Comparison of ENCODE assay signal across 10 cellular contexts in the genomic region with DNA sequence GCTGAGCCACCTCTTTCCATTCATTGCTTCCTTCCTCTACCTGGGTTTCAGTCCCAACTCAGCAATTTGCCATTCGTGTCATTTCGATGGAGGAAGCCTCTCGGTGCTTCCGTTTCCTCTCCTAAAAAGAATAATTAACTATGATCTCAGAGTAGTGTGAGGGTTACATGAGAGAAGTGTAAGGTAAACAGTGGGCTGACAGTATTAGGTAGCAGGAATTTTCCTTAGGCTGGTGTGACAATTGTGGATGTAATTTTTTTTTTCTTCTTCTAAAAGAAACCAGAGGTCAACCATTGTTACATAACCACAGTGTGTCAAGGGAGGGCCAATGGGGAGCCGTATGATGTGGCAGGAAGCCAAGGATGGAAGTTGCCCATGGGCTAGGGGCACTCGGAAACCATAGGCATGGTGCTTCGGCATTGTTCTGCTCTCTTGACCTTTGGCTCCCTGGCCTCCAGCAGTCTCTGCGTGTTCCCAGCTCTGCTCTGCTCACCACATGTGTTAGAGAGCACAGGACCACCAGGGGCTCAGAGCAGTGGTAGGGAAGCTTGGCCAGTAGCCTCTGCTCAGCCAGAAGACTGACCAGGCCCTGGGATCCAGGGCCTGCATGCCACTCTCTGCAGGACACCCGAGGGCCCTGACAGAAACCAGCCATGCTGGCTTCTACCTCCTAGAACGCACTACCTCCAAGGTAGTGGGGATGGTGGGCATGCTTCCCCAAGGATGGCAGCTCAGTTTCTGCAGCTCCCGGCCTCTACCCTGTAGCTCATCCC. TPM values are rescaled to one million over a fixed set of nuclear protein-coding genes. Genes with fewer than 3 reads are reported as not detected.
DNase-seq lines count a peak whose midpoint lies in the region; ATAC-seq, FAIRE-seq and TF ChIP-seq lines count a peak whose summit lies in the region.
"Had no signal": no experiment of that assay in that cellular context is flagged by ENCODE, and none has a peak within 500 bp of the region (broad histone marks: within the 10 kb centered on the region; RNA-seq: fewer than 3 reads in every experiment).

No MANE protein-coding gene starts in this region.

- intact Hi-C loops in gastrocnemius medialis (cut with DNase I; ENCODE audit: low total_unique reads): loop anchor here (5.0 kb wide), 1 partner anchor 132 kb away; a partner anchor contains a TSS

- H2BK20ac ChIP-seq in H1 (ENCODE audit: low read length): peak overlapping the region; percentile 88; the same call in 1 of the 2 replicates

- H2AK5ac ChIP-seq in H1 (ENCODE audit: low read depth, low read length): no peak overlapping the region; the same call in 1 of the 2 replicates

- H3K14ac ChIP-seq in H1 (ENCODE audit: insufficient read length): no peak overlapping the region

- H3K36me3 ChIP-seq in H1 (ENCODE audit: control insufficient read depth in 2 of 4, insufficient read depth in 4 of 4, low read length in 3 of 4) (peaks cover 0 to 17% (median 7%) of the 10 kb centered on the region in 4 experiments; a peak in 3 of 8 replicates), gastrocnemius medialis (no peaks in the 10 kb centered on the region)

- no peak overlapping the region for H3K27ac Mint-ChIP-seq in activated naive CD4-positive, alpha-beta T cell treated with anti-CD3 and anti-CD28 coated beads, Interleukin-2, amount 50 U/mL, for 24 hours
- H3K27ac Mint-ChIP-seq in type B pancreatic cell: no peak overlapping the region

- TF ChIP-seq EP300 in H1 (IDR thresholded peaks at IDR 0.05; ENCODE audit: borderline replicate concordance in 1 of 2, low read depth in 2 of 2, low read length in 2 of 2): no peak

- H2BK15ac ChIP-seq in H1 (ENCODE audit: low read length): 0 out of 2 replicates have a peak overlapping the region, but pooled peaks have one; percentile 75

- peak overlapping the region; percentile 77 for H2AFZ ChIP-seq in H1 (ENCODE audit: low read length)

- no peak overlapping the region for H3K9ac ChIP-seq in H1 (replicated peaks in 1 of 4; ENCODE audit: extremely low read depth in 1 of 4, low read depth in 3 of 4, low read length in 3 of 4)

- H3K23ac ChIP-seq in H1 (ENCODE audit: insufficient read length): no peak overlapping the region

- POLR2A ChIA-PET in H1 (lab: Charles Lee; ENCODE audit: partially characterized antibody): interaction anchor here (1.0 to 2.6 kb wide), 4 partner anchors 11 to 55 kb away, joined by 3 to 7 read pairs (median 4); a partner anchor contains a TSS

- peak overlapping the region; percentile 33 for H4K5ac ChIP-seq in H1 (ENCODE audit: insufficient read length, low read depth, low read length)

- H4K8ac ChIP-seq in H1 (ENCODE audit: extremely low read depth, insufficient read depth, low read length): peak overlapping the region; percentile 62

- CTCF ChIA-PET in H1 (lab: Charles Lee; ENCODE audit: partially characterized antibody): interaction anchor here (0.5 to 3.9 kb wide), 12 partner anchors 12 to 1856 kb away, joined by 3 to 32 read pairs (median 3); a partner anchor contains a TSS

- H3K4me1 Mint-ChIP-seq in activated naive CD4-positive, alpha-beta T cell treated with anti-CD3 and anti-CD28 coated beads, Interleukin-2, amount 50 U/mL, for 24 hours: peaks cover 32% of the 10 kb centered on the region
- peaks cover 32% of the 10 kb centered on the region for H3K4me1 Mint-ChIP-seq in type B pancreatic cell (ENCODE audit: unreplicated experiment)

- H3K27ac ChIP-seq in H1 (ENCODE audit: low read depth, low read length) (no peak overlapping the region), gastrocnemius medialis (no peak overlapping the region)

- no peaks in the 10 kb centered on the region for H3K79me1 ChIP-seq in H1 (ENCODE audit: low read depth, low read length)

- H3K9me3 Mint-ChIP-seq in activated naive CD4-positive, alpha-beta T cell treated with anti-CD3 and anti-CD28 coated beads, Interleukin-2, amount 50 U/mL, for 24 hours: no peaks in the 10 kb centered on the region
- no peaks in the 10 kb centered on the region for H3K9me3 Mint-ChIP-seq in type B pancreatic cell

- H3K4ac ChIP-seq in H1 (replicated peaks; ENCODE audit: insufficient read length, low read depth, low read length): no peak overlapping the region

- H3K36me3 Mint-ChIP-seq in activated naive CD4-positive, alpha-beta T cell treated with anti-CD3 and anti-CD28 coated beads, Interleukin-2, amount 50 U/mL, for 24 hours: no peaks in the 10 kb centered on the region
- peaks cover 5% of the 10 kb centered on the region for H3K36me3 Mint-ChIP-seq in type B pancreatic cell

- TF ChIP-seq RAD21 in H1 (IDR thresholded peaks at IDR 0.05 in 1 of 2, conservative IDR thresholded peaks at IDR 0.05 in 1 of 2; ENCODE audit: low read depth in 2 of 2, low read length in 2 of 2): no peak

- TF ChIP-seq POLR2A in H1 (IDR thresholded peaks at IDR 0.05; ENCODE audit: control extremely low read depth in 1 of 2, low read depth in 2 of 2, low read length in 2 of 2) (no peak), gastrocnemius medialis (IDR thresholded peaks at IDR 0.05) (no peak)

- H3K27me3 Mint-ChIP-seq in activated naive CD4-positive, alpha-beta T cell treated with anti-CD3 and anti-CD28 coated beads, Interleukin-2, amount 50 U/mL, for 24 hours: no peaks in the 10 kb centered on the region
- H3K27me3 Mint-ChIP-seq in type B pancreatic cell: no peaks in the 10 kb centered on the region

- peak overlapping the region; percentile 0 for H3K56ac ChIP-seq in H1 (replicated peaks; ENCODE audit: insufficient read length, low read depth, low read length)

- 89% methylated on average over 11 of the region's 11 CpGs; no CpG with 5 or more reads in 1 of the 2 experiments for WGBS in H1 (ENCODE audit: extremely low coverage in 1 of 2, insufficient coverage in 1 of 2, insufficient read length in 1 of 2, insufficient replicate concordance in 2 of 2, low coverage in 1 of 2, low lambda C conversion rate in 2 of 2, missing lambda C conversion rate in 1 of 2), 2 experiments

- H3K9me3 ChIP-seq in H1 (ENCODE audit: insufficient read depth in 2 of 2, low read depth in 1 of 2, low read length in 1 of 2) (no peaks in the 10 kb centered on the region), gastrocnemius medialis (no peaks in the 10 kb centered on the region)

- H3K27me3 ChIP-seq in H1 (replicated peaks in 1 of 4; ENCODE audit: control insufficient read depth in 3 of 4, extremely low read depth in 1 of 4, insufficient read depth in 3 of 4, low read length in 3 of 4) (no peaks in the 10 kb centered on the region), gastrocnemius medialis (peaks cover 0 to 10% (median 5%) of the 10 kb centered on the region in 3 donors)

- H2BK120ac ChIP-seq in H1 (replicated peaks; ENCODE audit: low read depth, low read length): no peak overlapping the region

- H3K79me2 ChIP-seq in H1 (ENCODE audit: control insufficient read depth in 1 of 2, insufficient read depth in 2 of 2, low read length in 2 of 2): peaks cover 0 to 24% of the 10 kb centered on the region in 2 experiments; a peak in 2 of 4 replicates

- no peak for FAIRE-seq in H1 (lab: Jason Lieb, UNC)

- H4K20me1 ChIP-seq in H1 (replicated peaks in 1 of 2; ENCODE audit: control insufficient read depth in 1 of 2, insufficient read depth in 2 of 2, low read length in 2 of 2): peaks cover 3% of the 10 kb centered on the region in 2 experiments

- DNase-seq in activated naive CD4-positive, alpha-beta T cell treated with Interleukin-2 at 50 U/mL for 16 hours: no peak
- DNase-seq in NOMO-1 treated with dmso at 0.1 percent for 144 hours (lab: John Stamatoyannopoulos, UW; ENCODE audit: unreplicated experiment) (peak; percentile 27), H1 (ENCODE audit: low read depth in 1 of 2, low spot score in 2 of 2) (no peak), type B pancreatic cell (ENCODE audit: extremely low spot score, unreplicated experiment) (peak; percentile 62), gastrocnemius medialis (no peak)
- DNase-seq: hypothalamus, NCI-H187 treated with DMSO at 0.1 percent for 48 hours had no signal

- ATAC-seq in gastrocnemius medialis (no peak), HG03521 (IDR thresholded peaks at IDR 0.05; ENCODE audit: unreplicated experiment) (no peak), GM18517 (IDR thresholded peaks at IDR 0.05; ENCODE audit: unreplicated experiment) (no peak)

- peak overlapping the region; percentile 84; the same call in 1 of the 2 replicates for H2BK5ac ChIP-seq in H1 (ENCODE audit: low read depth, low read length)

- in situ Hi-C loops in gastrocnemius medialis (cut with MboI; ENCODE audit: low sequenced_read_pairs in 4 of 4): loop anchor here in 1 of 4 donors (10.0 kb wide), 1 partner anchor 115 kb away; a partner anchor contains a TSS

- no peak overlapping the region for H3K18ac ChIP-seq in H1 (ENCODE audit: extremely low read depth, low read length)

- H3K23me2 ChIP-seq in H1 (ENCODE audit: low read depth, low read length): peaks cover 5% of the 10 kb centered on the region

- H3K4me3 Mint-ChIP-seq in activated naive CD4-positive, alpha-beta T cell treated with anti-CD3 and anti-CD28 coated beads, Interleukin-2, amount 50 U/mL, for 24 hours: peak overlapping the region; percentile 73
- peak overlapping the region; percentile 31 for H3K4me3 Mint-ChIP-seq in type B pancreatic cell

- peak overlapping the region; percentile 41; the same call in 1 of the 2 replicates for H2BK12ac ChIP-seq in H1 (ENCODE audit: low read depth, low read length)

- TF ChIP-seq CTCF in H1 (IDR thresholded peaks at IDR 0.05; ENCODE audit: control extremely low read depth in 1 of 3, insufficient read depth in 1 of 3, low read depth in 1 of 3, low read length in 3 of 3) (no peak), type B pancreatic cell (conservative IDR thresholded peaks at IDR 0.05) (peak; percentile 37), gastrocnemius medialis (IDR thresholded peaks at IDR 0.05 in 4 of 5, conservative IDR thresholded peaks at IDR 0.05 in 1 of 5) (no peak)

- H4K91ac ChIP-seq in H1 (replicated peaks; ENCODE audit: insufficient read length, low read length): peak overlapping the region; percentile 78

- H3K4me2 ChIP-seq in H1 (ENCODE audit: insufficient read depth in 1 of 2, low read depth in 2 of 2, low read length in 2 of 2): no peak overlapping the region; a peak in 1 of 4 replicates

- H3K4me1 ChIP-seq in H1 (replicated peaks in 1 of 4; ENCODE audit: control insufficient read depth in 3 of 4, insufficient read depth in 4 of 4, low read length in 3 of 4): peaks cover 2 to 16% (median 7%) of the 10 kb centered on the region in 4 experiments
- peaks cover 12 to 18% of the 10 kb centered on the region in 2 donors for H3K4me1 ChIP-seq in gastrocnemius medialis

- H3K4me3 ChIP-seq in H1 (ENCODE audit: extremely low read depth in 1 of 4, insufficient read depth in 2 of 4, low read depth in 3 of 4, low read length in 4 of 4) (no peak overlapping the region), gastrocnemius medialis (no peak overlapping the region)

RNA-seq across cellular contexts. Expression of a gene that starts 2.0 kb away (rescaled TPM):
- 276 and 291 TPM in 2 replicates for total RNA-seq in H1 (2021; fragmentation: NEBNext Ultra II Directional; extraction: Animal tissue kit (Norgen Biotek cat#: 25700))
- polyA plus RNA-seq in H1 (2011; rRNA removed): 40.6 and 83.1 TPM in 2 replicates
- polyA plus RNA-seq in H1 (2011; cell fraction: cytosol; rRNA removed): 99.6 TPM
- polyA plus RNA-seq in H1 (2011; cell fraction: nucleus; rRNA removed): 30.5 TPM
- 83.9 to 176 TPM (median 103 TPM) in 4 replicates for polyA plus RNA-seq in H1 (2012, experiment 1 of 2)
- 14.8 TPM for polyA plus RNA-seq in H1 (2012, experiment 2 of 2)
- polyA plus RNA-seq in H1 (2013, experiment 1 of 2): 148 TPM
- 143 TPM for polyA plus RNA-seq in H1 (2013, experiment 2 of 2)
- polyA minus RNA-seq in H1 (2011; rRNA and poly(A)+ RNA removed): 77.8 and 118 TPM in 2 replicates
- polyA minus RNA-seq in H1 (2011; cell fraction: cytosol; rRNA and poly(A)+ RNA removed): 70.7 TPM
- polyA minus RNA-seq in H1 (2011; cell fraction: nucleus; rRNA and poly(A)+ RNA removed): 82.3 TPM
- total RNA-seq in type B pancreatic cell (ENCODE audit: low replicate concordance) (65.8 and 248 TPM in 2 replicates), gastrocnemius medialis (1 to 10 TPM in 2 of 4 donors, under 1 TPM in 2; 0.26 to 1.6 (median 1.0) TPM)

RNA-seq across cellular contexts. Expression of a gene that starts 23.5 kb away (rescaled TPM):
- 105 and 109 TPM in 2 replicates for total RNA-seq in H1 (2021; fragmentation: NEBNext Ultra II Directional; extraction: Animal tissue kit (Norgen Biotek cat#: 25700))
- 79.9 and 85.5 TPM in 2 replicates for polyA plus RNA-seq in H1 (2011; rRNA removed)
- 68.0 TPM for polyA plus RNA-seq in H1 (2011; cell fraction: cytosol; rRNA removed)
- 63.6 TPM for polyA plus RNA-seq in H1 (2011; cell fraction: nucleus; rRNA removed)
- 95.6 to 171 TPM (median 141 TPM) in 4 replicates for polyA plus RNA-seq in H1 (2012, experiment 1 of 2)
- 167 TPM for polyA plus RNA-seq in H1 (2012, experiment 2 of 2)
- 95.7 TPM for polyA plus RNA-seq in H1 (2013, experiment 1 of 2)
- polyA plus RNA-seq in H1 (2013, experiment 2 of 2): 105 TPM
- 64.7 and 69.4 TPM in 2 replicates for polyA minus RNA-seq in H1 (2011; rRNA and poly(A)+ RNA removed)
- polyA minus RNA-seq in H1 (2011; cell fraction: cytosol; rRNA and poly(A)+ RNA removed): 60.8 TPM
- 36.3 TPM for polyA minus RNA-seq in H1 (2011; cell fraction: nucleus; rRNA and poly(A)+ RNA removed)
- 25.7 and 78.2 TPM in 2 replicates for total RNA-seq in type B pancreatic cell (ENCODE audit: low replicate concordance)
- 10 to 100 TPM; 14.5 to 56.8 (median 36.5) TPM for total RNA-seq in gastrocnemius medialis

RNA-seq across cellular contexts. Expression of a gene that starts 55.2 kb away (rescaled TPM):
- total RNA-seq in H1 (2021; fragmentation: NEBNext Ultra II Directional; extraction: Animal tissue kit (Norgen Biotek cat#: 25700)): 1.4 and 1.9 TPM in 2 replicates
- polyA plus RNA-seq in H1 (2011; rRNA removed): 0.53 and 0.58 TPM in 2 replicates
- 0.66 TPM for polyA plus RNA-seq in H1 (2011; cell fraction: cytosol; rRNA removed)
- 0.90 TPM for polyA plus RNA-seq in H1 (2011; cell fraction: nucleus; rRNA removed)
- polyA plus RNA-seq in H1 (2012, experiment 1 of 2): 0.25 TPM in 1 of 4 replicates, not detected in the others
- polyA plus RNA-seq in H1 (2012, experiment 2 of 2): not detected
- 0.43 TPM for polyA plus RNA-seq in H1 (2013, experiment 1 of 2)
- polyA plus RNA-seq in H1 (2013, experiment 2 of 2): 0.29 TPM
- polyA minus RNA-seq in H1 (2011; rRNA and poly(A)+ RNA removed): not detected in 2 replicates
- polyA minus RNA-seq in H1 (2011; cell fraction: cytosol; rRNA and poly(A)+ RNA removed): 3.2 TPM
- 1.3 TPM for polyA minus RNA-seq in H1 (2011; cell fraction: nucleus; rRNA and poly(A)+ RNA removed)
- total RNA-seq in type B pancreatic cell (ENCODE audit: low replicate concordance) (0.36 and 0.43 TPM in 2 replicates), gastrocnemius medialis (1 to 10 TPM in 1 of 4 donors, under 1 TPM in 1, not detected in 2; 0.98 to 1.2 TPM)

Comparison
In these comparisons a context has a peak if more than half of its experiments do, and no peak if none do; other contexts are left out.
1. DNase-seq: peak in NOMO-1 treated with dmso at 0.1 percent for 144 hours (single experiment) and type B pancreatic cell (single experiment); none in activated naive CD4-positive, alpha-beta T cell treated with Interleukin-2 at 50 U/mL for 16 hours (single experiment), H1 (0 of 2) and gastrocnemius medialis (0 of 2).
2. RNA of a gene that starts 2.0 kb away (total RNA-seq): 276 to 291 TPM in H1 and 65.8 to 248 TPM in type B pancreatic cell; 0.26 to 1.6 TPM in gastrocnemius medialis; every median in the first group is over 10 times any median in the second.